In the genomic region with DNA sequence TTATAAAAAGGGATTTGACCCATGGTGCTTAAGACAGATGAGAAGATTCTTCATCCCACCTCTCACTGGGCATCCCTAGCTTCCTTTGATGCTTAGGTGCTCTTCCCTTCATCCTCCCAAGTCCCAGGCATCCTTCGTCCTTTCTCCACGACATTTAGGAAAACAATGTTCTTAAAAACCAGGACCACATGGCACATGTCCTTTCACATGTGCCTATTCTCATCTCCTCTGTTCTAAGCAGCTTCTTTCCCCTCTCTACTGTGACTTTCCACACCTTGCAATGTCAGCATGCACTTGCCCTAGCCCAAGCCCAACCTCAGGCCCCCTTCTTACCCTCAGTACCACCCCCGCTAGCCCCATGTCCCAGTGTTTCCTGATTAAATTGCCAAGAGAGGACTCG, we compare ENCODE assay signal across 36 cellular contexts. TPM values are rescaled to one million over a fixed set of nuclear protein-coding genes. Genes with fewer than 3 reads are reported as not detected.
"Had no signal": no experiment of that assay in that cellular context is flagged by ENCODE, and none has a peak within 500 bp of the region (broad histone marks: within the 10 kb centered on the region; RNA-seq: fewer than 3 reads in every experiment).

No MANE protein-coding gene starts in this region.

- ATAC-seq: effector memory CD8-positive, alpha-beta T cell; gastroesophageal sphincter had no signal

- H3K36me3 ChIP-seq: ascending aorta, breast epithelium, cardiac muscle cell, esophagus squamous epithelium, gastroesophageal sphincter had no signal

- H3K27ac Mint-ChIP-seq: activated CD4-positive, alpha-beta memory T cell treated with anti-CD3 and anti-CD28 coated beads, Interleukin-2, amount 10 ng/mL, durations not matched to agents 7 days and 5 days; activated CD4-positive, alpha-beta T cell treated with anti-CD3 and anti-CD28 coated beads, Interleukin-2, amount 10 ng/mL, durations not matched to agents 7 days and 5 days; activated naive CD4-positive, alpha-beta T cell treated with anti-CD3 and anti-CD28 coated beads, Interleukin-2, amount 10 ng/mL, durations not matched to agents 7 days and 5 days; activated naive CD4-positive, alpha-beta T cell treated with anti-CD3 and anti-CD28 coated beads, Interleukin-2, amount 50 U/mL, for 72 hours; activated naive CD8-positive, alpha-beta T cell treated with anti-CD3 and anti-CD28 coated beads, Interleukin-2, amount 10 ng/mL, durations not matched to agents 7 days and 5 days; activated T-cell treated with anti-CD3 and anti-CD28 coated beads, Interleukin-2, amount 50 U/mL, for 24 hours; activated T-cell treated with anti-CD3 and anti-CD28 coated beads, Interleukin-2, amount 50 U/mL, for 72 hours; brain; effector memory CD8-positive, alpha-beta T cell had no signal

- H3K27me3 ChIP-seq: ascending aorta, cardiac muscle cell, gastroesophageal sphincter had no signal

- H3K36me3 Mint-ChIP-seq: activated naive CD4-positive, alpha-beta T cell treated with anti-CD3 and anti-CD28 coated beads, Interleukin-2, amount 10 ng/mL, durations not matched to agents 7 days and 5 days; activated naive CD4-positive, alpha-beta T cell treated with anti-CD3 and anti-CD28 coated beads, Interleukin-2, amount 50 U/mL, for 72 hours; activated naive CD8-positive, alpha-beta T cell treated with anti-CD3 and anti-CD28 coated beads, Interleukin-2, amount 10 ng/mL, durations not matched to agents 7 days and 5 days; brain had no signal

- H3K4me1 Mint-ChIP-seq: activated CD4-positive, alpha-beta memory T cell treated with anti-CD3 and anti-CD28 coated beads, Interleukin-2, amount 10 ng/mL, durations not matched to agents 7 days and 5 days; activated CD4-positive, alpha-beta T cell treated with anti-CD3 and anti-CD28 coated beads, Interleukin-2, amount 10 ng/mL, durations not matched to agents 7 days and 5 days; activated naive CD4-positive, alpha-beta T cell treated with anti-CD3 and anti-CD28 coated beads, Interleukin-2, amount 10 ng/mL, durations not matched to agents 7 days and 5 days; activated naive CD8-positive, alpha-beta T cell treated with anti-CD3 and anti-CD28 coated beads, Interleukin-2, amount 10 ng/mL, durations not matched to agents 7 days and 5 days had no signal

- H3K27ac ChIP-seq: ascending aorta, breast epithelium, cardiac muscle cell, epithelial cell of prostate, esophagus squamous epithelium, gastroesophageal sphincter had no signal

- H3K4me1 ChIP-seq: ascending aorta, breast epithelium, esophagus squamous epithelium had no signal

- FAIRE-seq: colon, endothelial cell of umbilical vein had no signal

- H3K9me3 Mint-ChIP-seq: activated CD4-positive, alpha-beta memory T cell treated with anti-CD3 and anti-CD28 coated beads, Interleukin-2, amount 10 ng/mL, durations not matched to agents 7 days and 5 days; activated CD4-positive, alpha-beta T cell treated with anti-CD3 and anti-CD28 coated beads, Interleukin-2, amount 10 ng/mL, durations not matched to agents 7 days and 5 days; activated naive CD4-positive, alpha-beta T cell treated with anti-CD3 and anti-CD28 coated beads, Interleukin-2, amount 10 ng/mL, durations not matched to agents 7 days and 5 days; activated naive CD4-positive, alpha-beta T cell treated with anti-CD3 and anti-CD28 coated beads, Interleukin-2, amount 50 U/mL, for 72 hours; activated naive CD8-positive, alpha-beta T cell treated with anti-CD3 and anti-CD28 coated beads, Interleukin-2, amount 10 ng/mL, durations not matched to agents 7 days and 5 days; activated T-cell treated with anti-CD3 and anti-CD28 coated beads, Interleukin-2, amount 50 U/mL, for 24 hours; activated T-cell treated with anti-CD3 and anti-CD28 coated beads, Interleukin-2, amount 50 U/mL, for 72 hours; effector memory CD8-positive, alpha-beta T cell had no signal

- H3K9me3 ChIP-seq: ascending aorta, breast epithelium, esophagus squamous epithelium, gastroesophageal sphincter had no signal

- H3K4me3 Mint-ChIP-seq: activated CD4-positive, alpha-beta memory T cell treated with anti-CD3 and anti-CD28 coated beads, Interleukin-2, amount 10 ng/mL, durations not matched to agents 7 days and 5 days; activated CD4-positive, alpha-beta T cell treated with anti-CD3 and anti-CD28 coated beads, Interleukin-2, amount 10 ng/mL, durations not matched to agents 7 days and 5 days; activated naive CD4-positive, alpha-beta T cell treated with anti-CD3 and anti-CD28 coated beads, Interleukin-2, amount 10 ng/mL, durations not matched to agents 7 days and 5 days; activated naive CD8-positive, alpha-beta T cell treated with anti-CD3 and anti-CD28 coated beads, Interleukin-2, amount 10 ng/mL, durations not matched to agents 7 days and 5 days; activated T-cell treated with anti-CD3 and anti-CD28 coated beads, Interleukin-2, amount 50 U/mL, for 24 hours; activated T-cell treated with anti-CD3 and anti-CD28 coated beads, Interleukin-2, amount 50 U/mL, for 72 hours; effector memory CD8-positive, alpha-beta T cell had no signal

- H3K4me3 ChIP-seq: ascending aorta, breast epithelium, cardiac muscle cell, esophagus squamous epithelium, gastroesophageal sphincter had no signal

- DNase-seq: activated CD4-positive, alpha-beta memory T cell treated with anti-CD3 and anti-CD28 coated beads, Interleukin-2, amount 10 ng/mL, durations not matched to agents 7 days and 5 days; activated CD4-positive, alpha-beta T cell treated with anti-CD3 and anti-CD28 coated beads for 1 hour; activated CD4-positive, alpha-beta T cell treated with anti-CD3 and anti-CD28 coated beads for 4 hours; activated CD4-positive, alpha-beta T cell treated with anti-CD3 and anti-CD28 coated beads, Interleukin-2, amount 10 ng/mL, durations not matched to agents 7 days and 5 days; activated CD4-positive, alpha-beta T cell treated with anti-CD3 and anti-CD28 coated beads, Interleukin-2, amount 50 U/mL, for 4 hours; activated CD8-positive, alpha-beta memory T cell treated with anti-CD3 and anti-CD28 coated beads, Interleukin-2, amount 50 U/mL, for 48 hours; activated gamma-delta T cell; activated naive CD4-positive, alpha-beta T cell; activated naive CD4-positive, alpha-beta T cell treated with anti-CD3 and anti-CD28 coated beads, Interleukin-2, amount 10 ng/mL, durations not matched to agents 7 days and 5 days; activated naive CD8-positive, alpha-beta T cell treated with anti-CD3 and anti-CD28 coated beads, Interleukin-2, amount 10 ng/mL, durations not matched to agents 7 days and 5 days; activated T-cell treated with anti-CD3 and anti-CD28 coated beads for 4 hours; activated T-cell treated with anti-CD3 and anti-CD28 coated beads, Interleukin-2, amount 50 U/mL, for 24 hours; activated T-cell treated with anti-CD3 and anti-CD28 coated beads, Interleukin-2, amount 50 U/mL, for 72 hours; central memory CD4-positive, alpha-beta T cell; cortex of kidney; dermis blood vessel endothelial cell; effector CD4-positive, alpha-beta T cell; effector memory CD8-positive, alpha-beta T cell; esophagus squamous epithelium; foreskin melanocyte; T-helper 2 cell had no signal

RNA-seq across cellular contexts. Expression of a gene that starts 12.2 kb away (rescaled TPM):
- total RNA-seq: activated CD4-positive, alpha-beta memory T cell treated with anti-CD3 and anti-CD28 coated beads, Interleukin-2, amount 10 ng/mL, durations not matched to agents 7 days and 5 days; activated CD4-positive, alpha-beta T cell treated with anti-CD3 and anti-CD28 coated beads, Interleukin-2, amount 10 ng/mL, durations not matched to agents 7 days and 5 days; activated naive CD4-positive, alpha-beta T cell treated with anti-CD3 and anti-CD28 coated beads, Interleukin-2, amount 50 U/mL, for 72 hours; activated naive CD8-positive, alpha-beta T cell treated with anti-CD3 and anti-CD28 coated beads, Interleukin-2, amount 10 ng/mL, durations not matched to agents 7 days and 5 days; activated T-cell treated with anti-CD3 and anti-CD28 coated beads, Interleukin-2, amount 50 U/mL, for 72 hours; ascending aorta; breast epithelium; cardiac muscle cell; chondrocyte; dermis blood vessel endothelial cell; endothelial cell of umbilical vein; esophagus squamous epithelium; fibroblast of lung; fibroblast of villous mesenchyme; gastroesophageal sphincter; glomerular endothelial cell; T-helper 1 cell treated with Interleukin-12 subunit alpha and Interleukin-12 subunit beta and Interleukin-4 antibody, amounts not matched to agents 30 ng/mL and 1 ng/mL, for 36 hours had no signal
- polyA plus RNA-seq: cardiac muscle cell, endothelial cell of umbilical vein, esophagus had no signal
